Comparison of ENCODE assay signal across 19 cellular contexts in the genomic region with DNA sequence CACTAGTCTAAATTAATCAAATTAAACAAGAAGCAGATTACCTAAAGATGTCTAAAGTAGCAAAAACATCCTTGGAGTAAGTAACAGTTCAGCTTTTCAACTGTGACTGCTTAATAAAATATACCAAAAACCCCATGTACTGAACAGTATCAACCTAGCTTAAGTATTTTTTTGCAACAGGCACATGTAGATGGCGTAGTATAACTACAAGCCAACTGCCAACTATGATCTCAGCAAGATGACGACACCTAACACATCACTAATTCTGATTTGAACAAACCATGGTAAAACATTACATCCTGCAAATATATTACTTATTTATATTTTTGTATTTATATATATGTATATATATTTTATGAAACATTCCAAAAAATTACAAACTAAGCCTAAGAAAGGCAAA. TPM values are rescaled to one million over a fixed set of nuclear protein-coding genes. Genes with fewer than 3 reads are reported as not detected.
A peak's percentile ranks its signal among the peaks of the same experiment; 100 is the strongest.
DNase-seq lines count a peak whose midpoint lies in the region; ATAC-seq, FAIRE-seq and TF ChIP-seq lines count a peak whose summit lies in the region.
"Had no signal": no experiment of that assay in that cellular context is flagged by ENCODE, and none has a peak within 500 bp of the region (broad histone marks: within the 10 kb centered on the region; RNA-seq: fewer than 3 reads in every experiment).

No MANE protein-coding gene starts in this region.

- no peak for DNase-seq in activated naive CD4-positive, alpha-beta T cell treated with anti-CD3 and anti-CD28 coated beads, Interleukin-2, amount 10 ng/mL, durations not matched to agents 7 days and 5 days
- no peak for DNase-seq in RCC 7860 (ENCODE audit: low spot score)
- DNase-seq in epithelial cell of prostate (ENCODE audit: low read depth, low spot score), result no peak
- no peak for DNase-seq in pancreas
- no peak for DNase-seq in DMS153 (lab: John Stamatoyannopoulos, UW)
- DNase-seq: activated CD4-positive, alpha-beta T cell treated with anti-CD3 and anti-CD28 coated beads, Interleukin-2, amount 50 U/mL, for 48 hours; activated gamma-delta T cell; central memory CD4-positive, alpha-beta T cell; MV-4-11; NCI-H526; stimulated activated CD4-positive, alpha-beta T cell treated with anti-CD3 and anti-CD28 coated beads, Interleukin-2, amount 100 ng/mL, for 48 hours; T-helper 9 cell had no signal

- peak overlapping the region; percentile 91 for H3K27ac ChIP-seq in epithelial cell of prostate
- H3K27ac ChIP-seq in pancreas, result no peak overlapping the region
- H3K27ac ChIP-seq: RWPE1, vagina had no signal

- no peaks in the 10 kb centered on the region for H3K27me3 ChIP-seq in pancreas
- H3K27me3 ChIP-seq: vagina had no signal

- FAIRE-seq in RCC 7860 (lab: Jason Lieb, UNC), result peak; percentile 53
- FAIRE-seq in pancreas (lab: Jason Lieb, UNC), result peak; percentile 66

- no peak for TF ChIP-seq CTCF in pancreas (IDR thresholded peaks at IDR 0.05)

- peaks cover 6 to 28% (median 28%) of the 10 kb centered on the region in 3 donors for H3K4me1 ChIP-seq in pancreas

- peaks cover 88% of the 10 kb centered on the region for H3K4me1 Mint-ChIP-seq in activated naive CD4-positive, alpha-beta T cell treated with anti-CD3 and anti-CD28 coated beads, Interleukin-2, amount 50 U/mL, for 24 hours
- H3K4me1 Mint-ChIP-seq in activated naive CD4-positive, alpha-beta T cell treated with anti-CD3 and anti-CD28 coated beads, Interleukin-2, amount 10 ng/mL, durations not matched to agents 7 days and 5 days, result peaks cover 47% of the 10 kb centered on the region

- 77 to 94% methylated on average over 2 of the region's 2 CpGs for WGBS in pancreas, 2 donors

- ATAC-seq in pancreas (peak in 1 of 4 donors; percentile 31), GM21825 (IDR thresholded peaks at IDR 0.05; ENCODE audit: unreplicated experiment) (no peak), GM18873 (IDR thresholded peaks at IDR 0.05; ENCODE audit: low FRiP score, unreplicated experiment) (no peak)
- ATAC-seq: esophagus mucosa; stimulated activated memory B cell treated with anti-CD40 and anti-IgM and Interleukin-4, amounts not matched to agents 10 μg/mL and 1 μg/mL and 100 μg/mL, for 72 hours had no signal

- H3K9me3 Mint-ChIP-seq in activated naive CD4-positive, alpha-beta T cell treated with anti-CD3 and anti-CD28 coated beads, Interleukin-2, amount 50 U/mL, for 24 hours, result no peaks in the 10 kb centered on the region
- peaks cover 4% of the 10 kb centered on the region for H3K9me3 Mint-ChIP-seq in activated naive CD4-positive, alpha-beta T cell treated with anti-CD3 and anti-CD28 coated beads, Interleukin-2, amount 10 ng/mL, durations not matched to agents 7 days and 5 days
- H3K9me3 Mint-ChIP-seq: stimulated activated memory B cell treated with anti-CD40 and anti-IgM and Interleukin-4, amounts not matched to agents 10 μg/mL and 1 μg/mL and 100 μg/mL, for 72 hours had no signal

- H3K27ac Mint-ChIP-seq in activated naive CD4-positive, alpha-beta T cell treated with anti-CD3 and anti-CD28 coated beads, Interleukin-2, amount 50 U/mL, for 24 hours, result no peak overlapping the region
- H3K27ac Mint-ChIP-seq in activated naive CD4-positive, alpha-beta T cell treated with anti-CD3 and anti-CD28 coated beads, Interleukin-2, amount 10 ng/mL, durations not matched to agents 7 days and 5 days, result no peak overlapping the region
- H3K27ac Mint-ChIP-seq: stimulated activated memory B cell treated with anti-CD40 and anti-IgM and Interleukin-4, amounts not matched to agents 10 μg/mL and 1 μg/mL and 100 μg/mL, for 72 hours had no signal

- CTCF ChIA-PET in activated naive CD4-positive, alpha-beta T cell treated with anti-CD3 and anti-CD28 coated beads, Interleukin-2, amount 10 ng/mL, durations not matched to agents 7 days and 5 days (lab: Charles Lee), result interaction anchor here (0.7 kb wide), 1 partner anchor 12 kb away, joined by 3 read pairs; no protein-coding TSS in a partner anchor

- H3K36me3 ChIP-seq in pancreas, result peaks cover 0 to 7% (median 0%) of the 10 kb centered on the region in 3 donors

- intact Hi-C loops in pancreas (cut with DNase I), result no loop called here

- no peaks in the 10 kb centered on the region for H3K9me3 ChIP-seq in pancreas
- H3K9me3 ChIP-seq: vagina had no signal

- no peaks in the 10 kb centered on the region for H3K27me3 Mint-ChIP-seq in activated naive CD4-positive, alpha-beta T cell treated with anti-CD3 and anti-CD28 coated beads, Interleukin-2, amount 50 U/mL, for 24 hours
- H3K27me3 Mint-ChIP-seq in activated naive CD4-positive, alpha-beta T cell treated with anti-CD3 and anti-CD28 coated beads, Interleukin-2, amount 10 ng/mL, durations not matched to agents 7 days and 5 days, result no peaks in the 10 kb centered on the region
- H3K27me3 Mint-ChIP-seq: stimulated activated memory B cell treated with anti-CD40 and anti-IgM and Interleukin-4, amounts not matched to agents 10 μg/mL and 1 μg/mL and 100 μg/mL, for 72 hours had no signal

- peak overlapping the region; percentile 33 for H3K4me3 Mint-ChIP-seq in activated naive CD4-positive, alpha-beta T cell treated with anti-CD3 and anti-CD28 coated beads, Interleukin-2, amount 50 U/mL, for 24 hours
- H3K4me3 Mint-ChIP-seq in activated naive CD4-positive, alpha-beta T cell treated with anti-CD3 and anti-CD28 coated beads, Interleukin-2, amount 10 ng/mL, durations not matched to agents 7 days and 5 days, result no peak overlapping the region
- H3K4me3 Mint-ChIP-seq: stimulated activated memory B cell treated with anti-CD40 and anti-IgM and Interleukin-4, amounts not matched to agents 10 μg/mL and 1 μg/mL and 100 μg/mL, for 72 hours had no signal

- peaks cover 25% of the 10 kb centered on the region for H3K36me3 Mint-ChIP-seq in activated naive CD4-positive, alpha-beta T cell treated with anti-CD3 and anti-CD28 coated beads, Interleukin-2, amount 50 U/mL, for 24 hours
- H3K36me3 Mint-ChIP-seq in activated naive CD4-positive, alpha-beta T cell treated with anti-CD3 and anti-CD28 coated beads, Interleukin-2, amount 10 ng/mL, durations not matched to agents 7 days and 5 days, result peaks cover 47% of the 10 kb centered on the region

- H3K4me3 ChIP-seq in pancreas, result no peak overlapping the region
- H3K4me3 ChIP-seq: vagina had no signal

RNA-seq across cellular contexts. Expression of a gene that starts 24.5 kb away (rescaled TPM):
- total RNA-seq in pancreas, result 10 to 100 TPM; 32.8 to 61.8 (median 46.0) TPM
- polyA plus RNA-seq in pancreas, result 10 to 100 TPM; 39.0 to 74.6 TPM
